Comparison of ENCODE assay signal across 9 cellular contexts in genomic region chr10:105063796-105064195, GRCh38.
A peak's percentile ranks its signal among the peaks of the same experiment; 100 is the strongest.
DNase-seq lines count a peak whose midpoint lies in the region; ATAC-seq, FAIRE-seq and TF ChIP-seq lines count a peak whose summit lies in the region.
"Had no signal": no experiment of that assay in that cellular context is flagged by ENCODE, and none has a peak within 500 bp of the region (broad histone marks: within the 10 kb centered on the region; RNA-seq: fewer than 3 reads in every experiment).

No MANE protein-coding gene starts in this region.

- DNase-seq in D721Med (ENCODE audit: insufficient read length, low spot score) (no peak), NCI-H1436 treated with DMSO at 0.1 percent for 48 hours (lab: John Stamatoyannopoulos, UW) (peak; percentile 7), cerebellar cortex (ENCODE audit: low spot score) (peak; percentile 12), pons (ENCODE audit: low spot score) (peak; percentile 31), GOT3 (lab: John Stamatoyannopoulos, UW) (no peak), superior temporal gyrus (ENCODE audit: extremely low spot score) (no peak)

- no peak for FAIRE-seq in D721Med (lab: Jason Lieb, UNC)
- FAIRE-seq: endothelial cell of umbilical vein had no signal

- ATAC-seq in GM19467 (IDR thresholded peaks at IDR 0.05; ENCODE audit: unreplicated experiment) (peak; percentile 83), HG02623 (IDR thresholded peaks at IDR 0.05; ENCODE audit: unreplicated experiment) (no peak)

- TF ChIP-seq CTCF in D721Med (IDR thresholded peaks at IDR 0.05; ENCODE audit: insufficient read depth, missing control alignments), result peak; percentile 78

Comparison
In these comparisons a context has a peak if more than half of its experiments do, and no peak if none do; other contexts are left out.
1. DNase-seq: peak in NCI-H1436 treated with DMSO at 0.1 percent for 48 hours (single experiment), cerebellar cortex (single experiment) and pons (single experiment); none in D721Med (single experiment), GOT3 (single experiment) and superior temporal gyrus (single experiment).